ENCODE assay signal across 1 cellular context in the genomic region with DNA sequence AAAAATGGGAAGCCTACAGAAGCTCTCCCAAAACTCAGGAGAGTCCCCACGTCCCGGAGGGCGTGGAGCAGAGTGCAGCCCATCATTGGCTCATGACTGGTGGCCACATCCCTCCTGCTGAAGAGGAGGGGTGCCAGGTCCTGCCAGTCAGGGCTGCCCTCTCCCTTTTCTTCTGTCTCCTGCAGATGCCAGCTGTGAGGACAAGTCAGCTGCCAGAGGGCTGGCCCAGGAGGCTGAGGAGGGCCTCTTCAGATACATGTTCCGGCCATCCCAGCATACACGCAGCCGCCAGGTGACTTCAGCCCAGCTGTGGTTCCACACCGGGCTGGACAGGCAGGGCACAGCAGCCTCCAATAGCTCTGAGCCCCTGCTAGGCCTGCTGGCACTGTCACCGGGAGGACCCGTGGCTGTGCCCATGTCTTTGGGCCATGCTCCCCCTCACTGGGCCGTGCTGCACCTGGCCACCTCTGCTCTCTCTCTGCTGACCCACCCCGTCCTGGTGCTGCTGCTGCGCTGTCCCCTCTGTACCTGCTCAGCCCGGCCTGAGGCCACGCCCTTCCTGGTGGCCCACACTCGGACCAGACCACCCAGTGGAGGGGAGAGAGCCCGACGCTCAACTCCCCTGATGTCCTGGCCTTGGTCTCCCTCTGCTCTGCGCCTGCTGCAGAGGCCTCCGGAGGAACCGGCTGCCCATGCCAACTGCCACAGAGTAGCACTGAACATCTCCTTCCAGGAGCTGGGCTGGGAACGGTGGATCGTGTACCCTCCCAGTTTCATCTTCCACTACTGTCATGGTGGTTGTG.
TF ChIP-seq lines count a peak whose summit lies in the region.

No MANE protein-coding gene starts in this region.

TF ChIP-seq in SK-N-SH treated with all-trans-retinoic acid at 6 μM for 48 hours, 23 proteins besides CTCF, POLR2A, EP300 and RAD21 (continued from another document):
- TF ChIP-seq, protein P1, sequence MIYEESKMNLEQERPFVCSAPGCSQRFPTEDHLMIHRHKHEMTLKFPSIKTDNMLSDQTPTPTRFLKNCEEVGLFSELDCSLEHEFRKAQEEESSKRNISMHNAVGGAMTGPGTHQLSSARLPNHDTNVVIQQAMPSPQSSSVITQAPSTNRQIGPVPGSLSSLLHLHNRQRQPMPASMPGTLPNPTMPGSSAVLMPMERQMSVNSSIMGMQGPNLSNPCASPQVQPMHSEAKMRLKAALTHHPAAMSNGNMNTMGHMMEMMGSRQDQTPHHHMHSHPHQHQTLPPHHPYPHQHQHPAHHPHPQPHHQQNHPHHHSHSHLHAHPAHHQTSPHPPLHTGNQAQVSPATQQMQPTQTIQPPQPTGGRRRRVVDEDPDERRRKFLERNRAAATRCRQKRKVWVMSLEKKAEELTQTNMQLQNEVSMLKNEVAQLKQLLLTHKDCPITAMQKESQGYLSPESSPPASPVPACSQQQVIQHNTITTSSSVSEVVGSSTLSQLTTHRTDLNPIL (CRISPR knock-in tag; IDR thresholded peaks at IDR 0.05; ENCODE audit: low read depth): no peak
- no peak for TF ChIP-seq CSDC2 (CRISPR knock-in tag; IDR thresholded peaks at IDR 0.05)
